In genomic region chr2:136378712-136379595, GRCh38 we compare ENCODE assay signal across 9 cellular contexts.
DNase-seq lines count a peak whose midpoint lies in the region; ATAC-seq and TF ChIP-seq lines count a peak whose summit lies in the region.
"Had no signal": no experiment of that assay in that cellular context is flagged by ENCODE, and none has a peak within 500 bp of the region (broad histone marks: within the 10 kb centered on the region; RNA-seq: fewer than 3 reads in every experiment).

No MANE protein-coding gene starts in this region.

- peaks cover 76% of the 10 kb centered on the region for H3K4me1 Mint-ChIP-seq in activated naive CD8-positive, alpha-beta T cell (ENCODE audit: low read depth)

- no peaks in the 10 kb centered on the region for H3K9me2 ChIP-seq in Loucy (replicated peaks; ENCODE audit: low read depth, low read length)
- H3K9me2 ChIP-seq in SK-N-SH = no peaks in the 10 kb centered on the region

- H3F3A ChIP-seq in Loucy (ENCODE audit: low read depth) = no peaks in the 10 kb centered on the region
- H3F3A ChIP-seq in SK-N-SH (replicated peaks; ENCODE audit: insufficient read depth) = no peaks in the 10 kb centered on the region

- ATAC-seq in right cardiac atrium (peak; percentile 46 to 68), HG02852 (IDR thresholded peaks at IDR 0.05; ENCODE audit: unreplicated experiment) (no peak)

- DNase-seq in GM03348 (ENCODE audit: low spot score) = peak; percentile 38
- DNase-seq in SK-N-SH = peak; percentile 61
- peak; percentile 27 to 69 (median 61) for DNase-seq in right cardiac atrium
- peak; percentile 48 to 57 for DNase-seq in stimulated activated CD4-positive, alpha-beta T cell treated with anti-CD3 and anti-CD28 coated beads, Interleukin-15, amount 100 ng/mL, for 1 hour (ENCODE audit: low read depth in 1 of 2, low spot score in 1 of 2)
- DNase-seq in coronary artery (ENCODE audit: low spot score) = no peak

- H3K4me3 ChIP-seq in Loucy (ENCODE audit: low read length, poor library complexity, severe bottlenecking) (no peak overlapping the region), SK-N-SH (ENCODE audit: low read depth in 2 of 2, low read length in 1 of 2) (no peak overlapping the region; a peak in 1 of 4 replicates), right cardiac atrium (ENCODE audit: low read length) (no peak overlapping the region), coronary artery (no peak overlapping the region)

- WGBS in SK-N-SH (ENCODE audit: low lambda C conversion rate) = 28% methylated on average over 4 of the region's 4 CpGs
- 61% methylated on average over 4 of the region's 4 CpGs for WGBS in right cardiac atrium

- H3K4me3 Mint-ChIP-seq in activated naive CD8-positive, alpha-beta T cell = no peak overlapping the region

- H3K9me3 ChIP-seq in Loucy (ENCODE audit: insufficient read depth, low read depth, low read length) (no peaks in the 10 kb centered on the region), SK-N-SH (no peaks in the 10 kb centered on the region), right cardiac atrium (ENCODE audit: control insufficient read depth, low read length) (no peaks in the 10 kb centered on the region)

- CTCF ChIA-PET in SK-N-SH (lab: Yijun Ruan, JAX) = interaction anchor here (0.6 to 11.3 kb wide), 15 partner anchors 9 to 476 kb away, joined by 3 to 158 read pairs (median 3); no protein-coding TSS in a partner anchor

- H3K36me3 ChIP-seq in Loucy (ENCODE audit: insufficient read depth, low read length) (no peaks in the 10 kb centered on the region), SK-N-SH (replicated peaks in 1 of 2; ENCODE audit: control insufficient read depth in 1 of 2, insufficient read depth in 2 of 2, low read length in 1 of 2) (no peaks in the 10 kb centered on the region)

- H3K4me2 ChIP-seq in Loucy (ENCODE audit: low read depth, low read length, poor library complexity, severe bottlenecking) (no peak overlapping the region), SK-N-SH (no peak overlapping the region)

- H4K20me1 ChIP-seq in Loucy (ENCODE audit: insufficient read depth, low read length, poor library complexity, severe bottlenecking) (no peaks in the 10 kb centered on the region), SK-N-SH (ENCODE audit: insufficient read depth) (no peaks in the 10 kb centered on the region)

- H2AFZ ChIP-seq in Loucy (ENCODE audit: low read length) = peak overlapping the region; percentile 75; the same call in 1 of the 2 replicates
- H2AFZ ChIP-seq in SK-N-SH (ENCODE audit: low read depth) = no peak overlapping the region

- no peaks in the 10 kb centered on the region for H3K27me3 ChIP-seq in Loucy (ENCODE audit: insufficient read depth, low read length, poor library complexity, severe bottlenecking)
- no peaks in the 10 kb centered on the region for H3K27me3 ChIP-seq in SK-N-SH (ENCODE audit: insufficient read depth)
- H3K27me3 ChIP-seq in right cardiac atrium (ENCODE audit: control insufficient read depth, insufficient read depth) = no peaks in the 10 kb centered on the region

- no peak overlapping the region for H3K27ac ChIP-seq in SK-N-SH (ENCODE audit: low read depth in 2 of 2, low read length in 1 of 2)
- no peak overlapping the region for H3K27ac ChIP-seq in right cardiac atrium (ENCODE audit: low read length)
- H3K27ac ChIP-seq in coronary artery = no peak overlapping the region
- H3K27ac ChIP-seq: epithelial cell of prostate had no signal

- peaks cover 61% of the 10 kb centered on the region for H3K4me1 ChIP-seq in Loucy (ENCODE audit: insufficient read depth, low read length, poor library complexity, severe bottlenecking)
- H3K4me1 ChIP-seq in SK-N-SH (ENCODE audit: control insufficient read depth in 1 of 2, insufficient read depth in 2 of 2, low read depth in 1 of 2, low read length in 1 of 2) = no peaks in the 10 kb centered on the region; a peak in 2 of 4 replicates
- H3K4me1 ChIP-seq in right cardiac atrium (ENCODE audit: control insufficient read depth, insufficient read depth, low read length) = no peaks in the 10 kb centered on the region

- H3K9ac ChIP-seq in Loucy (ENCODE audit: low read depth, low read length, poor library complexity, severe bottlenecking) (no peak overlapping the region), SK-N-SH (no peak overlapping the region)

- no peak for TF ChIP-seq EP300 in SK-N-SH (IDR thresholded peaks at IDR 0.05; ENCODE audit: borderline replicate concordance in 1 of 2, low read depth in 1 of 2, low read length in 1 of 2)

- H3K27me3 Mint-ChIP-seq in activated naive CD8-positive, alpha-beta T cell = no peaks in the 10 kb centered on the region

- no peaks in the 10 kb centered on the region for H3K9me3 Mint-ChIP-seq in activated naive CD8-positive, alpha-beta T cell (ENCODE audit: low read depth)

- intact Hi-C loops in right cardiac atrium (cut with DNase I) = loop anchor here in 2 of 4 donors (2.0 to 5.0 kb wide), 2 partner anchors 462 to 467 kb away; no protein-coding TSS in a partner anchor

- TF ChIP-seq RAD21 in SK-N-SH (IDR thresholded peaks at IDR 0.05; ENCODE audit: low read length) = peak; percentile 95

- H3K27ac Mint-ChIP-seq in activated naive CD8-positive, alpha-beta T cell = peak overlapping the region; percentile 31

- no peaks in the 10 kb centered on the region for H3K36me3 Mint-ChIP-seq in activated naive CD8-positive, alpha-beta T cell

- POLR2A ChIA-PET in SK-N-SH (lab: Yijun Ruan, JAX) = no interaction called here

- H3K79me2 ChIP-seq in Loucy (ENCODE audit: insufficient read depth, low read length) (no peaks in the 10 kb centered on the region), SK-N-SH (ENCODE audit: insufficient read depth) (no peaks in the 10 kb centered on the region)

- peak; percentile 96 for TF ChIP-seq CTCF in Loucy (conservative IDR thresholded peaks at IDR 0.05; ENCODE audit: low read length)
- TF ChIP-seq CTCF in SK-N-SH (IDR thresholded peaks at IDR 0.05) = peak; percentile 49
- TF ChIP-seq CTCF in coronary artery (IDR thresholded peaks at IDR 0.05) = no peak

TF ChIP-seq in SK-N-SH, 30 proteins besides CTCF, POLR2A, EP300 and RAD21:
- TF ChIP-seq SIN3A (IDR thresholded peaks at IDR 0.05; ENCODE audit: borderline replicate concordance, low read depth, low read length) = no peak
- TF ChIP-seq SMC3 (IDR thresholded peaks at IDR 0.05; ENCODE audit: low read depth, low read length) = peak; percentile 86
- no peak for TF ChIP-seq JUND (IDR thresholded peaks at IDR 0.05)
TF ChIP-seq in SK-N-SH: peak in this region for 1.
